10 cellular contexts compared by ENCODE assay signal in genomic region chr21:29293495-29293894, GRCh38. TPM values are rescaled to one million over a fixed set of nuclear protein-coding genes. Genes with fewer than 3 reads are reported as not detected.
DNase-seq lines count a peak whose midpoint lies in the region; ATAC-seq, FAIRE-seq and TF ChIP-seq lines count a peak whose summit lies in the region.
"Had no signal": no experiment of that assay in that cellular context is flagged by ENCODE, and none has a peak within 500 bp of the region (broad histone marks: within the 10 kb centered on the region; RNA-seq: fewer than 3 reads in every experiment).

No MANE protein-coding gene starts in this region.

- ATAC-seq in GM18520 (IDR thresholded peaks at IDR 0.05; ENCODE audit: unreplicated experiment) (peak; percentile 84), GM21717 (IDR thresholded peaks at IDR 0.05; ENCODE audit: unreplicated experiment) (peak; percentile 68), HG03457 (IDR thresholded peaks at IDR 0.05; ENCODE audit: unreplicated experiment) (peak; percentile 85), K562 (no peak)
- ATAC-seq in CD4-positive, alpha-beta T cell (ENCODE audit: poor library complexity), result no peak

- H3K27me3 ChIP-seq in K562 (ENCODE audit: control insufficient read depth in 2 of 2, insufficient read depth in 2 of 2, low read length in 2 of 2) (no peaks in the 10 kb centered on the region), transverse colon (no peaks in the 10 kb centered on the region)
- H3K27me3 ChIP-seq in CD4-positive, alpha-beta T cell (ENCODE audit: control insufficient read depth, insufficient read depth, low read length), result no peaks in the 10 kb centered on the region

- no peaks in the 10 kb centered on the region for H3K9me1 ChIP-seq in K562 (ENCODE audit: control insufficient read depth, insufficient read depth, low read length)

- FAIRE-seq in K562 (lab: Jason Lieb, UNC), result no peak

- H2AFZ ChIP-seq in K562 (ENCODE audit: low read depth, low read length), result no peak overlapping the region

- no peak overlapping the region for H3K9ac ChIP-seq in K562 (ENCODE audit: insufficient read depth in 1 of 2, low read depth in 2 of 2, low read length in 2 of 2)

- H3K27me3 Mint-ChIP-seq in CD4-positive, alpha-beta T cell, result no peaks in the 10 kb centered on the region
- H3K27me3 Mint-ChIP-seq: activated naive CD8-positive, alpha-beta T cell treated with anti-CD3 and anti-CD28 coated beads, Interleukin-2, amount 10 ng/mL, durations not matched to agents 7 days and 5 days had no signal

- H3K27ac Mint-ChIP-seq in CD4-positive, alpha-beta T cell, result no peak overlapping the region
- H3K27ac Mint-ChIP-seq: activated naive CD8-positive, alpha-beta T cell treated with anti-CD3 and anti-CD28 coated beads, Interleukin-2, amount 10 ng/mL, durations not matched to agents 7 days and 5 days; T-helper 1 cell treated with Interleukin-12 subunit alpha and Interleukin-12 subunit beta and Interleukin-4 antibody, amounts not matched to agents 30 μg/mL and 1 μg/mL, for 36 hours had no signal

- TF ChIP-seq CTCF in K562 (IDR thresholded peaks at IDR 0.05 in 2 of 3, conservative IDR thresholded peaks at IDR 0.05 in 1 of 3; ENCODE audit: insufficient read depth in 2 of 3, low read depth in 1 of 3, low read length in 3 of 3) (no peak), transverse colon (IDR thresholded peaks at IDR 0.05) (no peak)
- TF ChIP-seq CTCF in CD4-positive, alpha-beta T cell (IDR thresholded peaks at IDR 0.05), result no peak

- TF ChIP-seq POLR2A in K562 (conservative IDR thresholded peaks at IDR 0.05) (no peak), transverse colon (IDR thresholded peaks at IDR 0.05) (no peak)

- H3K9me3 ChIP-seq in K562 (replicated peaks; ENCODE audit: control insufficient read depth, insufficient read depth, low read depth, low read length) (no peaks in the 10 kb centered on the region), transverse colon (no peaks in the 10 kb centered on the region)
- no peaks in the 10 kb centered on the region for H3K9me3 ChIP-seq in CD4-positive, alpha-beta T cell (ENCODE audit: control insufficient read depth, low read length)

- no TSS peak for BruUV-seq in K562 (replicated peaks; lab: Mats Ljungman, UMichigan)

- in situ Hi-C loops in K562 (cut with MboI) (no loop called here), transverse colon (cut with MboI; ENCODE audit: low pct_ligation_motif_present in 1 of 4, low pct_unique_long_range_greater_than_20kb in 1 of 4, low sequenced_read_pairs in 3 of 4) (no loop called here)

- intact Hi-C loops in K562 (cut with micrococcal nuclease) (no loop called here), transverse colon (cut with DNase I; ENCODE audit: low total_unique reads) (loop anchor here (10.0 kb wide), 1 partner anchor 129 kb away; no protein-coding TSS in a partner anchor)
- intact Hi-C loops in CD4-positive, alpha-beta T cell (cut with DNase I, micrococcal nuclease), result loop anchor here in 1 of 2 experiments (10.0 kb wide), 1 partner anchor 299 kb away; the partner anchor contains the start of gene LTN1

- TF ChIP-seq RAD21 in K562 (CRISPR knock-in tag; conservative IDR thresholded peaks at IDR 0.05 in 1 of 2, IDR thresholded peaks at IDR 0.05 in 1 of 2), result no peak

- H3K79me2 ChIP-seq in K562 (ENCODE audit: control insufficient read depth, insufficient read depth, low read length), result no peaks in the 10 kb centered on the region

- H3K4me2 ChIP-seq in K562 (ENCODE audit: insufficient read depth, low read length), result no peak overlapping the region

- 2% methylated on average over 2 of the region's 2 CpGs for WGBS in K562 (ENCODE audit: insufficient coverage, low coverage, missing lambda C conversion rate)
- 81 to 100% methylated on average over 2 of the region's 2 CpGs for WGBS in transverse colon (ENCODE audit: low coverage in 1 of 2), 2 donors

- peaks cover 11% of the 10 kb centered on the region for H3K36me3 Mint-ChIP-seq in CD4-positive, alpha-beta T cell (ENCODE audit: low read depth)

- no peaks in the 10 kb centered on the region for H4K20me1 ChIP-seq in K562 (replicated peaks; ENCODE audit: control insufficient read depth, insufficient read depth, low read length)

- H3K4me3 Mint-ChIP-seq in CD4-positive, alpha-beta T cell, result no peak overlapping the region
- H3K4me3 Mint-ChIP-seq: activated naive CD8-positive, alpha-beta T cell treated with anti-CD3 and anti-CD28 coated beads, Interleukin-2, amount 10 ng/mL, durations not matched to agents 7 days and 5 days; T-helper 1 cell treated with Interleukin-12 subunit alpha and Interleukin-12 subunit beta and Interleukin-4 antibody, amounts not matched to agents 30 μg/mL and 1 μg/mL, for 36 hours had no signal

- peaks cover 11 to 18% of the 10 kb centered on the region in 2 experiments for H3K4me1 ChIP-seq in K562 (replicated peaks in 1 of 2; ENCODE audit: control insufficient read depth in 2 of 2, insufficient read depth in 2 of 2, low read length in 2 of 2)
- peaks cover 0 to 30% (median 12%) of the 10 kb centered on the region in 4 donors for H3K4me1 ChIP-seq in transverse colon

- POLR2A ChIA-PET in K562 (lab: Yijun Ruan, JAX), result no interaction called here
- POLR2A ChIA-PET in CD4-positive, alpha-beta T cell (lab: Charles Lee), result interaction anchor here (0.9 kb wide), 1 partner anchor 31 kb away, joined by 3 read pairs; no protein-coding TSS in a partner anchor

- H3K4me1 Mint-ChIP-seq in CD4-positive, alpha-beta T cell (ENCODE audit: low read depth), result peaks cover 41% of the 10 kb centered on the region

- H3K36me3 ChIP-seq in K562 (ENCODE audit: control insufficient read depth, insufficient read depth, low read length) (no peaks in the 10 kb centered on the region; the same call in 2 of the 3 replicates), transverse colon (no peaks in the 10 kb centered on the region)

- no peak overlapping the region for H3K27ac ChIP-seq in K562 (ENCODE audit: extremely low read depth, low read depth, low read length)
- no peak overlapping the region for H3K27ac ChIP-seq in transverse colon
- H3K27ac ChIP-seq in CD4-positive, alpha-beta T cell (ENCODE audit: low read depth, low read length), result no peak overlapping the region

- CTCF ChIA-PET in K562 (lab: Yijun Ruan, JAX; ENCODE audit: low intra/inter-chr PET ratio), result no interaction called here
- CTCF ChIA-PET in CD4-positive, alpha-beta T cell (lab: Charles Lee), result no interaction called here

- TF ChIP-seq EP300 in K562 (IDR thresholded peaks at IDR 0.05; ENCODE audit: low read length), result no peak
- TF ChIP-seq EP300 in transverse colon (IDR thresholded peaks at IDR 0.05; ENCODE audit: low read depth), result no peak

- H3K9me3 Mint-ChIP-seq in CD4-positive, alpha-beta T cell, result no peaks in the 10 kb centered on the region
- H3K9me3 Mint-ChIP-seq: T-helper 1 cell treated with Interleukin-12 subunit alpha and Interleukin-12 subunit beta and Interleukin-4 antibody, amounts not matched to agents 30 μg/mL and 1 μg/mL, for 36 hours had no signal

- H3K4me3 ChIP-seq in K562 (no peak overlapping the region), transverse colon (no peak overlapping the region)

- DNase-seq in K562 (ENCODE audit: extremely low read depth in 1 of 4, low spot score in 3 of 4) (no peak), transverse colon (no peak), D341Med (ENCODE audit: low spot score) (no peak)
- no peak for DNase-seq in CD4-positive, alpha-beta T cell
- no peak for DNase-seq in activated CD4-positive, alpha-beta T cell treated with anti-CD3 and anti-CD28 coated beads, Interleukin-2, amount 50 U/mL, for 48 hours
- DNase-seq: activated naive CD8-positive, alpha-beta T cell treated with anti-CD3 and anti-CD28 coated beads, Interleukin-2, amount 10 ng/mL, durations not matched to agents 7 days and 5 days had no signal

TF ChIP-seq in K562, 482 proteins besides CTCF, POLR2A, EP300 and RAD21:
- TF ChIP-seq SPI1 (IDR thresholded peaks at IDR 0.05; ENCODE audit: borderline replicate concordance, low read depth, low read length), result 0 out of 2 replicates have a peak, but pooled peaks have one; percentile 6
- no peak for TF ChIP-seq ID3 (CRISPR knock-in tag; IDR thresholded peaks at IDR 0.05)
- no peak for TF ChIP-seq ID3 (tag; IDR thresholded peaks at IDR 0.05)

RNA-seq across cellular contexts. Expression of gene BACH1, which starts 5.2 kb away (rescaled TPM):
- 67.5 and 174 TPM in 2 replicates for total RNA-seq in K562 (2011; cell fraction: chromatin; rRNA removed; ENCODE audit: low replicate concordance)
- 37.7 and 46.3 TPM in 2 replicates for total RNA-seq in K562 (2011; cell fraction: nucleolus; rRNA removed)
- 49.6 and 62.1 TPM in 2 replicates for total RNA-seq in K562 (2011; cell fraction: nucleoplasm; rRNA removed)
- total RNA-seq in K562 (2014; rRNA removed) (23.6 and 24.6 TPM in 2 replicates), K562 (2014; rRNA removed; fragmentation: Illumina TruSeq; extraction: Trizol) (51.7 and 57.7 TPM in 2 replicates), K562 (2015; rRNA removed; fragmentation: Illumina TruSeq; extraction: Trizol) (33.4 and 36.7 TPM in 2 replicates), K562 (2021) (53.6 and 58.5 TPM in 2 replicates), transverse colon (10 to 100 TPM; 31.8 to 92.1 (median 42.0) TPM)
- polyA plus RNA-seq in K562 (2011; rRNA removed) (33.3 and 41.2 TPM in 2 replicates), K562 (2014; fragmentation: Illumina TruSeq; extraction: Trizol) (23.3 and 28.6 TPM in 2 replicates), K562 (2014; fragmentation: Nextera tagmentation; extraction: Ambion mirVana) (10 to 100 TPM; 10.6 to 12.6 TPM), K562 (2014; rRNA removed) (14.6 and 15.9 TPM in 2 replicates)
- 10.2 and 19.7 TPM in 2 replicates for polyA plus RNA-seq in K562 (2011; cell fraction: cytosol; rRNA removed)
- polyA plus RNA-seq in K562 (2011; cell fraction: nucleus; rRNA removed), result 24.4 and 26.5 TPM in 2 replicates
- 23.8 and 26.4 TPM in 2 replicates for polyA plus RNA-seq in K562 (2012)
- 266 and 267 TPM in 2 replicates for polyA minus RNA-seq in K562 (2011; rRNA and poly(A)+ RNA removed)
- polyA minus RNA-seq in K562 (2011; cell fraction: cytosol; rRNA and poly(A)+ RNA removed), result 47.3 and 68.3 TPM in 2 replicates
- polyA minus RNA-seq in K562 (2011; cell fraction: nucleus; rRNA and poly(A)+ RNA removed), result 42.0 and 79.6 TPM in 2 replicates
- 10 to 100 TPM; 64.4 to 65.9 TPM for total RNA-seq in CD4-positive, alpha-beta T cell

Comparison
In these comparisons a context has a peak if more than half of its experiments do, and no peak if none do; other contexts are left out.
1. ATAC-seq: peak in GM18520 (single experiment), GM21717 (single experiment) and HG03457 (single experiment); none in K562 (single experiment) and CD4-positive, alpha-beta T cell (single experiment).